ENCODE assay signal across 10 cellular contexts in genomic region chr1:109913360-109913879, GRCh38. TPM values are rescaled to one million over a fixed set of nuclear protein-coding genes. Genes with fewer than 3 reads are reported as not detected.
DNase-seq lines count a peak whose midpoint lies in the region; ATAC-seq and TF ChIP-seq lines count a peak whose summit lies in the region.
"Had no signal": no experiment of that assay in that cellular context is flagged by ENCODE, and none has a peak within 500 bp of the region (broad histone marks: within the 10 kb centered on the region; RNA-seq: fewer than 3 reads in every experiment).

No MANE protein-coding gene starts in this region.

- H3K36me3 ChIP-seq in MG63: peaks cover 72% of the 10 kb centered on the region
- H3K36me3 ChIP-seq in psoas muscle (ENCODE audit: insufficient read depth in 1 of 2, low read depth in 1 of 2): peaks cover 0 to 40% of the 10 kb centered on the region in 2 donors

- WGBS in psoas muscle, 3 donors: 8 to 27% (median 10%) methylated on average over 1 of the region's 1 CpG

- H3K4me3 ChIP-seq in AG04449 (ENCODE audit: low read depth, low read length): peak overlapping the region; percentile 97
- peak overlapping the region; percentile 92 for H3K4me3 ChIP-seq in MG63
- peak overlapping the region in 50 of 59 donors; percentile 4 to 91 (median 80) for H3K4me3 ChIP-seq in dorsolateral prefrontal cortex
- H3K4me3 ChIP-seq in psoas muscle: peak overlapping the region; percentile 89

- intact Hi-C loops in dorsolateral prefrontal cortex (cut with DNase I): loop anchor here (5.0 to 10.0 kb wide), 6 partner anchors 36 to 136 kb away; partner anchors contain the start of gene AHCYL1 (in 1 of the 2)
- intact Hi-C loops in psoas muscle (cut with DNase I): loop anchor here in 1 of 2 donors (5.0 kb wide), 3 partner anchors 69 to 136 kb away; partner anchors contain the start of gene AHCYL1

- DNase-seq in AG04449 (ENCODE audit: low read depth, low spot score) (no peak), MG63 (peak; percentile 75), dorsolateral prefrontal cortex (no peak), psoas muscle (no peak), NCI-H526 (lab: John Stamatoyannopoulos, UW) (no peak)
- DNase-seq: MV-4-11 had no signal

- H3K9me3 ChIP-seq in MG63 (no peaks in the 10 kb centered on the region), psoas muscle (no peaks in the 10 kb centered on the region)

- TF ChIP-seq CTCF in AG04449 (IDR thresholded peaks at IDR 0.05; ENCODE audit: insufficient read depth, low read length, missing control alignments) (no peak), dorsolateral prefrontal cortex (IDR thresholded peaks at IDR 0.05 in 54 of 56, conservative IDR thresholded peaks at IDR 0.05 in 2 of 56; ENCODE audit: low read depth in 1 of 56, partially characterized antibody in 56 of 56) (no peak), psoas muscle (IDR thresholded peaks at IDR 0.05) (no peak)

- H3K27me3 ChIP-seq in MG63 (no peaks in the 10 kb centered on the region), dorsolateral prefrontal cortex (peaks cover 0 to 4% (median 0%) of the 10 kb centered on the region in 45 donors), psoas muscle (ENCODE audit: insufficient read depth in 3 of 3, low read length in 2 of 3) (no peaks in the 10 kb centered on the region)

- ATAC-seq in psoas muscle: no peak
- ATAC-seq in GM19035 (IDR thresholded peaks at IDR 0.05; ENCODE audit: unreplicated experiment): no peak
- ATAC-seq in HG02970 (IDR thresholded peaks at IDR 0.05; ENCODE audit: low FRiP score, unreplicated experiment): no peak
- ATAC-seq in GM18519 (IDR thresholded peaks at IDR 0.05; ENCODE audit: low FRiP score, unreplicated experiment): no peak

- H3K27ac ChIP-seq in dorsolateral prefrontal cortex: peak overlapping the region in 48 of 59 donors; percentile 16 to 95 (median 86)
- peak overlapping the region; percentile 10 for H3K27ac ChIP-seq in psoas muscle
- H3K27ac ChIP-seq: VCaP had no signal

- CTCF ChIA-PET in AG04449 (lab: Yijun Ruan, JAX): interaction anchor here (1.5 to 5.2 kb wide), 3 partner anchors 11 to 137 kb away, joined by 3 to 38 read pairs (median 5); partner anchors contain the start of gene AHCYL1

- H3K4me1 ChIP-seq in psoas muscle: peaks cover 12% of the 10 kb centered on the region

- POLR2A ChIA-PET in AG04449 (lab: Yijun Ruan, JAX): no interaction called here

RNA-seq across cellular contexts. Expression of gene CSF1, which starts 2.8 kb away (rescaled TPM):
- 155 and 224 TPM in 2 replicates for total RNA-seq in MG63 (2014; rRNA removed; shearing (Covaris generic); ENCODE audit: low replicate concordance)
- total RNA-seq in dorsolateral prefrontal cortex (10 to 100 TPM in 117 of 120 experiments, 1 to 10 TPM in 3; 8.9 to 51.5 (median 20.8) TPM), psoas muscle (10 to 100 TPM in 3 of 4 donors, 1 to 10 TPM in 1; 7.9 to 14.7 (median 10.6) TPM)
- 10 to 100 TPM in 1 of 3 donors, 1 to 10 TPM in 2; 3.7 to 13.8 (median 6.3) TPM for polyA plus RNA-seq in psoas muscle
